Comparison of ENCODE assay signal across 8 cellular contexts in the genomic region with DNA sequence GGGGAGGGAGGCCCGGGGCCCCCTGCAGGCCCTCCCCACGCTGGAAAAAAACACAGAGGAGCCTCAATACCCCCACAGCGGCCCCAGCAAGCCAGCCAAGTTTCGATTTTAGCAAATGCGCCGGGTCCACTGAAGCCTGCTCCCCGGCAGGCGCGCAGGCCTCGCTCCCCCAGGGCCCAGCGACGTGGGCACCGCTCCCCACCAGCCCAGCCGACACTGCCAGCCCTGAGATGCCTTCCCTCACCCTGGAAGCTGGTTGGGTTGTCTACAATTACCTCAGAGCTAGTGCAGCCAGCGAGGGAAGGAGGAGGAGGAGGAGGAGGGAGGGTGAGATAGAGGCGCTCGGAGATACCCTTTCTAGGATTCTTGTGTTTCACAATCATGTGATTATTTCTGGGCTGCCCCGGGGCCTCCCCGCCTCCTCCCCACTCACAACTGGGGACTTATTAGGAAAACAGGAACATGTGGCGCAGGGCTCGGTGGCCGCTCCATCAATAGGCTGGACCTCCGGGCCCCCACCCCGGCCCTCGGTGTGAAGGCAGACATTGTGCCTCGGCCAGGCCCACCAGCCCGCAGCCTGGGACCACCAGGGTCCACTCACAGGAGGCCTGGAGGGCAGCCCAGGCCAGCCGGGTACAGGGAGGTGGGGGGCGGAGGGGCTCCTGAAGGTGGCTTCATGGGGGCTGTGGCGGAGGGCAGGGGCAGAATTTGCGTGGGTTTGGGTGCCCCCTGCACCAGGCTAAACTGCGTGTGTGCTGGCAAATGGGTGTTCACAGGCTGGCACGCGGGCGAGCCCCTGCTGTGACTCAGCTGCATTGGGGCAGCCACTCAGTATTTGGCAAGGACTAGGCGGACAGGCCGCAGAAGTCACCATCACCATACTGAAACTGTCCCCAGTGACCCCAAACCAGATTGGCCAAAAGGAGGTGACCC.
DNase-seq lines count a peak whose midpoint lies in the region; ATAC-seq and TF ChIP-seq lines count a peak whose summit lies in the region.

No MANE protein-coding gene starts in this region.

- no peaks in the 10 kb centered on the region for H3K27me3 Mint-ChIP-seq in stimulated activated naive B cell treated with anti-CD40 and anti-IgM and Interleukin-4, amounts not matched to agents 10 μg/mL and 1 μg/mL and 100 μg/mL, for 72 hours

- ATAC-seq in HG02642 (IDR thresholded peaks at IDR 0.05; ENCODE audit: poor library complexity, unreplicated experiment), result peak; percentile 35
- ATAC-seq in body of pancreas, result peak; percentile 49
- ATAC-seq in stimulated activated naive B cell treated with anti-CD40 and anti-IgM and Interleukin-4, amounts not matched to agents 10 μg/mL and 1 μg/mL and 100 μg/mL, for 72 hours (replicated peaks), result peak; percentile 69 to 70

- no peak for TF ChIP-seq POLR2A in body of pancreas (IDR thresholded peaks at IDR 0.05)
- no peak for TF ChIP-seq POLR2A in lower leg skin (IDR thresholded peaks at IDR 0.05)

- intact Hi-C loops in body of pancreas (cut with DNase I), result no loop called here
- intact Hi-C loops in lower leg skin (cut with DNase I; ENCODE audit: low total_unique reads), result no loop called here

- peak overlapping the region; percentile 90 to 92 for H3K4me3 Mint-ChIP-seq in stimulated activated naive B cell treated with anti-CD40 and anti-IgM and Interleukin-4, amounts not matched to agents 10 μg/mL and 1 μg/mL and 100 μg/mL, for 72 hours

- peaks cover 12% of the 10 kb centered on the region for H3K4me1 ChIP-seq in body of pancreas

- H3K27ac ChIP-seq in body of pancreas, result peak overlapping the region in 2 of 4 donors; percentile 44

- H3K36me3 ChIP-seq in body of pancreas (replicated peaks in 1 of 2; ENCODE audit: insufficient read depth in 1 of 2, low read depth in 2 of 2), result peaks cover 0 to 2% of the 10 kb centered on the region in 2 donors

- DNase-seq in COLO829 (ENCODE audit: low spot score) (peak; percentile 75), T-helper 9 cell (peak; percentile 54), body of pancreas (peak in 2 of 4 donors; percentile 39 to 68), lower leg skin (ENCODE audit: low spot score in 2 of 2) (peak; percentile 89 to 97), SHP77 treated with DMSO at 0.1 percent for 48 hours (lab: John Stamatoyannopoulos, UW) (no peak), NCI-H1092 (lab: John Stamatoyannopoulos, UW) (no peak)
- DNase-seq in stimulated activated naive B cell treated with anti-CD40 and anti-IgM and Interleukin-4, amounts not matched to agents 10 μg/mL and 1 μg/mL and 100 μg/mL, for 72 hours, result peak; percentile 71

- H3K36me3 Mint-ChIP-seq in stimulated activated naive B cell treated with anti-CD40 and anti-IgM and Interleukin-4, amounts not matched to agents 10 μg/mL and 1 μg/mL and 100 μg/mL, for 72 hours, result peaks cover 52 to 65% of the 10 kb centered on the region in 2 donors

- H3K4me1 Mint-ChIP-seq in stimulated activated naive B cell treated with anti-CD40 and anti-IgM and Interleukin-4, amounts not matched to agents 10 μg/mL and 1 μg/mL and 100 μg/mL, for 72 hours, result peaks cover 57 to 86% of the 10 kb centered on the region in 2 donors

- H3K27ac Mint-ChIP-seq in stimulated activated naive B cell treated with anti-CD40 and anti-IgM and Interleukin-4, amounts not matched to agents 10 μg/mL and 1 μg/mL and 100 μg/mL, for 72 hours, result peak overlapping the region; percentile 97

- no peaks in the 10 kb centered on the region for H3K27me3 ChIP-seq in body of pancreas

- H3K9me3 ChIP-seq in body of pancreas, result no peaks in the 10 kb centered on the region

- H3K4me3 ChIP-seq in body of pancreas (no peak overlapping the region), lower leg skin (ENCODE audit: low read depth, poor library complexity, severe bottlenecking) (no peak overlapping the region)

- no peak for TF ChIP-seq CTCF in body of pancreas (IDR thresholded peaks at IDR 0.05)
- TF ChIP-seq CTCF in lower leg skin (IDR thresholded peaks at IDR 0.05), result no peak

- H3K9me3 Mint-ChIP-seq in stimulated activated naive B cell treated with anti-CD40 and anti-IgM and Interleukin-4, amounts not matched to agents 10 μg/mL and 1 μg/mL and 100 μg/mL, for 72 hours, result peaks cover 0 to 11% of the 10 kb centered on the region in 2 donors

- WGBS in body of pancreas, 2 donors, result 64 to 86% methylated on average over 19 to 36 of the region's 37 CpGs
- WGBS in lower leg skin, 2 donors, result 29 to 30% methylated on average over 26 to 32 of the region's 37 CpGs

Comparison
In these comparisons a context has a peak if more than half of its experiments do, and no peak if none do; other contexts are left out.
1. DNase-seq: peak in COLO829 (single experiment), T-helper 9 cell (single experiment), lower leg skin (2 of 2) and stimulated activated naive B cell treated with anti-CD40 and anti-IgM and Interleukin-4, amounts not matched to agents 10 μg/mL and 1 μg/mL and 100 μg/mL, for 72 hours (single experiment); none in SHP77 treated with DMSO at 0.1 percent for 48 hours (single experiment) and NCI-H1092 (single experiment).
2. Peak in every context shown above with its lines, with median percentiles within 50 percentile points of each other: ATAC-seq.